ENCODE assay signal across 32 cellular contexts in the genomic region with DNA sequence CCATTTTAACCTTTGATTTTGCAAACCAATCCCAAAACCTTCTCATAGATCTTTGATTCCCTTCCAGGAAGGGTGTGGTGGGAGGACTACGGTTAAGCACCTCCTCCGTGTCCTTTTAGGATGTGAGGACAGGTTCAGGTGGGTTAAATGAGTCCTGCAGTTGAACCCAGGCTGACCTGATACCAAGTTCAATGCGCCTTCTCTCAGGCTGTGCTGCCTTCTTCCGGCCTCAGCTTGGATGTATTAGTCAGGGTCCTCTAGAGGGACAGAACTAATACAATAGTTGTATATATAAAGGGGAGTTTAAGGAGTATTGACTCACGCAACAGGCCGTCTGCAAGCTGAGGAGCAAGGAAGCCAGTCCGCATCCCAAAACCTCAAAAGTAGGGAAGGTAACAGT. TPM values are rescaled to one million over a fixed set of nuclear protein-coding genes. Genes with fewer than 3 reads are reported as not detected.
A peak's percentile ranks its signal among the peaks of the same experiment; 100 is the strongest.
DNase-seq lines count a peak whose midpoint lies in the region; ATAC-seq, FAIRE-seq and TF ChIP-seq lines count a peak whose summit lies in the region.
"Had no signal": no experiment of that assay in that cellular context is flagged by ENCODE, and none has a peak within 500 bp of the region (broad histone marks: within the 10 kb centered on the region; RNA-seq: fewer than 3 reads in every experiment).

No MANE protein-coding gene starts in this region.

- H3K4me3 ChIP-seq in HepG2 (replicated peaks in 1 of 3; ENCODE audit: insufficient read depth in 1 of 3, low read depth in 2 of 3, low read length in 3 of 3) (no peak overlapping the region), right lobe of liver (no peak overlapping the region), kidney (ENCODE audit: low read length in 2 of 2) (no peak overlapping the region), trophoblast cell (ENCODE audit: low read depth, low read length) (no peak overlapping the region), breast epithelium (no peak overlapping the region), transverse colon (no peak overlapping the region)
- H3K4me3 ChIP-seq: BLaER1, GM12878 had no signal

- no peak overlapping the region for H4K12ac ChIP-seq in trophoblast cell (ENCODE audit: low read depth, low read length)

- H2AFZ ChIP-seq in HepG2 (ENCODE audit: low read length) (no peak overlapping the region), trophoblast cell (ENCODE audit: insufficient read depth, low read length, poor library complexity) (no peak overlapping the region)

- FAIRE-seq in HepG2 (lab: Jason Lieb, UNC), result no peak
- no peak for FAIRE-seq in kidney (lab: Jason Lieb, UNC)
- FAIRE-seq: GM12878, GM12892, GM18507 had no signal

- H3K79me2 ChIP-seq in HepG2 (ENCODE audit: insufficient read depth, low read length) (no peaks in the 10 kb centered on the region), trophoblast cell (ENCODE audit: control insufficient read depth, insufficient read depth, low read length, poor library complexity) (no peaks in the 10 kb centered on the region)

- H3K79me1 ChIP-seq in trophoblast cell (ENCODE audit: low read length), result no peaks in the 10 kb centered on the region

- no peak overlapping the region for H2BK5ac ChIP-seq in trophoblast cell (ENCODE audit: low read depth, low read length, poor library complexity)

- H3K27ac ChIP-seq in HepG2 (ENCODE audit: extremely low read length, insufficient read depth, low read length) (no peak overlapping the region), right lobe of liver (no peak overlapping the region), kidney (ENCODE audit: low read depth in 2 of 2, low read length in 2 of 2) (no peak overlapping the region), trophoblast cell (ENCODE audit: low read depth, low read length) (no peak overlapping the region), breast epithelium (no peak overlapping the region), transverse colon (no peak overlapping the region)
- H3K27ac ChIP-seq: 22Rv1, BLaER1 had no signal

- no TSS peak for BruUV-seq in HepG2 (replicated peaks; lab: Mats Ljungman, UMichigan)

- peak overlapping the region; percentile 13 for H3K23ac ChIP-seq in trophoblast cell (ENCODE audit: low read length)

- H3K4ac ChIP-seq in trophoblast cell (ENCODE audit: low read depth, low read length), result no peak overlapping the region

- H3K9me3 ChIP-seq in HepG2 (ENCODE audit: low read length) (no peaks in the 10 kb centered on the region), right lobe of liver (no peaks in the 10 kb centered on the region), kidney (ENCODE audit: control insufficient read depth in 1 of 2, low read length in 2 of 2) (no peaks in the 10 kb centered on the region), trophoblast cell (ENCODE audit: insufficient read depth, low read depth, low read length) (peaks cover 3% of the 10 kb centered on the region), breast epithelium (no peaks in the 10 kb centered on the region), transverse colon (no peaks in the 10 kb centered on the region)
- H3K9me3 ChIP-seq: BE2C, BLaER1 had no signal

- CTCF ChIA-PET in HepG2 (lab: Yijun Ruan, JAX; ENCODE audit: low intra/inter-chr PET ratio, low total read pairs), result no interaction called here

- no peaks in the 10 kb centered on the region for H4K20me1 ChIP-seq in HepG2 (ENCODE audit: insufficient read depth, low read length)
- H4K20me1 ChIP-seq: BLaER1 had no signal

- H3K4me2 ChIP-seq in HepG2 (ENCODE audit: low read depth, low read length) (peak overlapping the region; percentile 64), trophoblast cell (ENCODE audit: low read length) (no peak overlapping the region)
- H3K4me2 ChIP-seq: BLaER1 had no signal

- in situ Hi-C loops in HepG2 (cut with HindIII; ENCODE audit: extremely low pct_ligation_motif_present, low pct_unique_long_range_greater_than_20kb) (no loop called here), transverse colon (cut with MboI; ENCODE audit: low pct_ligation_motif_present in 1 of 4, low pct_unique_long_range_greater_than_20kb in 1 of 4, low sequenced_read_pairs in 3 of 4) (loop anchor here in 1 of 4 donors (25.0 kb wide), 1 partner anchor 283 kb away; a partner anchor contains a TSS)

- no peak overlapping the region for H2BK120ac ChIP-seq in trophoblast cell (ENCODE audit: insufficient read depth, low read length, poor library complexity)

- H2AK5ac ChIP-seq in trophoblast cell (ENCODE audit: low read length), result no peak overlapping the region

- POLR2A ChIA-PET in HepG2 (lab: Yijun Ruan, JAX), result no interaction called here

- WGBS in HepG2 (ENCODE audit: low lambda C conversion rate), result 23% methylated on average over 7 of the region's 7 CpGs
- WGBS in right lobe of liver (ENCODE audit: insufficient coverage, low coverage, low lambda C conversion rate, missing lambda C conversion rate), result 87% methylated on average over 6 of the region's 7 CpGs
- no CpG with 5 or more reads among the region's 7 CpGs for WGBS in trophoblast cell (ENCODE audit: extremely low coverage, insufficient coverage, insufficient read length)
- WGBS in transverse colon (ENCODE audit: low coverage in 1 of 2), 2 donors, result 91% methylated on average over 7 of the region's 7 CpGs; no CpG with 5 or more reads in 1 of the 2 donors

- ATAC-seq in HepG2 (peak; percentile 70), right lobe of liver (no peak)
- ATAC-seq: GM12878 had no signal

- H3K14ac ChIP-seq in trophoblast cell (ENCODE audit: low read length), result no peak overlapping the region

- DNase-seq in HepG2 (ENCODE audit: low spot score), result no peak
- DNase-seq in right lobe of liver, result no peak
- DNase-seq in kidney, result peak; percentile 17
- no peak for DNase-seq in trophoblast cell
- no peak for DNase-seq in breast epithelium (ENCODE audit: low spot score in 2 of 2)
- DNase-seq in transverse colon, result no peak
- no peak for DNase-seq in NCI-H1436 treated with DMSO at 0.1 percent for 48 hours (lab: John Stamatoyannopoulos, UW)
- DNase-seq: ACHN; BE2C; C1 segment of cervical spinal cord; Caco-2; CD4-positive, alpha-beta memory T cell; CD4-positive, CD25-positive, alpha-beta regulatory T cell; CD8-positive, alpha-beta memory T cell; DMS 273 treated with DMSO at 0.1 percent for 48 hours; DMS153; DMS53; DMS79; DND-41; EL; GDM1 had no signal

- H3K27me3 ChIP-seq in HepG2 (ENCODE audit: control insufficient read depth in 1 of 2, insufficient read depth in 2 of 2, low read length in 2 of 2), result no peaks in the 10 kb centered on the region
- no peaks in the 10 kb centered on the region for H3K27me3 ChIP-seq in right lobe of liver
- no peaks in the 10 kb centered on the region for H3K27me3 ChIP-seq in trophoblast cell (ENCODE audit: insufficient read depth, low read length)
- H3K27me3 ChIP-seq in breast epithelium, result no peaks in the 10 kb centered on the region
- H3K27me3 ChIP-seq in transverse colon, result no peaks in the 10 kb centered on the region
- H3K27me3 ChIP-seq: BE2C, BLaER1 had no signal

- no peak overlapping the region for H3K18ac ChIP-seq in trophoblast cell (ENCODE audit: low read length)

- H4K91ac ChIP-seq in trophoblast cell (ENCODE audit: low read depth, low read length), result no peak overlapping the region

- H3K36me3 ChIP-seq in HepG2 (replicated peaks in 1 of 2; ENCODE audit: control insufficient read depth in 1 of 2, insufficient read depth in 2 of 2, low read length in 2 of 2) (no peaks in the 10 kb centered on the region), right lobe of liver (no peaks in the 10 kb centered on the region), kidney (ENCODE audit: control insufficient read depth in 1 of 2, insufficient read depth in 2 of 2, low read length in 2 of 2) (no peaks in the 10 kb centered on the region), trophoblast cell (ENCODE audit: control insufficient read depth in 1 of 2, insufficient read depth in 2 of 2, low read length in 2 of 2) (no peaks in the 10 kb centered on the region), breast epithelium (no peaks in the 10 kb centered on the region), transverse colon (no peaks in the 10 kb centered on the region)
- H3K36me3 ChIP-seq: BE2C, BLaER1 had no signal

- no peak overlapping the region for H4K8ac ChIP-seq in trophoblast cell (ENCODE audit: low read depth, low read length)

- TF ChIP-seq POLR2A in HepG2 (IDR thresholded peaks at IDR 0.05; ENCODE audit: insufficient read depth in 1 of 2, low read depth in 2 of 2, low read length in 2 of 2) (no peak), right lobe of liver (IDR thresholded peaks at IDR 0.05) (no peak), breast epithelium (IDR thresholded peaks at IDR 0.05) (no peak), transverse colon (IDR thresholded peaks at IDR 0.05) (no peak)

- intact Hi-C loops in HepG2 (cut with micrococcal nuclease; ENCODE audit: unreplicated experiment) (no loop called here), right lobe of liver (cut with DNase I) (no loop called here), kidney (cut with DNase I) (no loop called here), breast epithelium (cut with DNase I; ENCODE audit: low total_unique reads) (no loop called here), transverse colon (cut with DNase I; ENCODE audit: low total_unique reads) (no loop called here)

- H3K9ac ChIP-seq in HepG2 (ENCODE audit: insufficient read depth, low read depth, low read length) (no peak overlapping the region), kidney (ENCODE audit: low read length in 2 of 2) (no peak overlapping the region), trophoblast cell (ENCODE audit: low read length) (no peak overlapping the region)
- H3K9ac ChIP-seq: BLaER1 had no signal

- H2BK12ac ChIP-seq in trophoblast cell (ENCODE audit: low read length), result no peak overlapping the region

- no peak for TF ChIP-seq EP300 in HepG2 (IDR thresholded peaks at IDR 0.05; ENCODE audit: low read depth in 2 of 2, low read length in 2 of 2)
- no peak for TF ChIP-seq EP300 in HepG2 (CRISPR knock-in tag; IDR thresholded peaks at IDR 0.05; ENCODE audit: borderline replicate concordance)
- no peak for TF ChIP-seq EP300 in transverse colon (IDR thresholded peaks at IDR 0.05; ENCODE audit: low read depth)

- H3K4me1 ChIP-seq in HepG2 (ENCODE audit: insufficient read depth, low read length) (peaks cover 20% of the 10 kb centered on the region), right lobe of liver (no peaks in the 10 kb centered on the region), kidney (ENCODE audit: control insufficient read depth in 1 of 2, insufficient read depth in 1 of 2, low read depth in 1 of 2, low read length in 2 of 2) (no peaks in the 10 kb centered on the region), trophoblast cell (ENCODE audit: control insufficient read depth in 1 of 2, insufficient read depth in 2 of 2, low read length in 2 of 2) (no peaks in the 10 kb centered on the region), breast epithelium (no peaks in the 10 kb centered on the region), transverse colon (no peaks in the 10 kb centered on the region)
- H3K4me1 ChIP-seq: BE2C, BLaER1, Caco-2 had no signal

- no peak for TF ChIP-seq CTCF in HepG2 (CRISPR knock-in tag; IDR thresholded peaks at IDR 0.05)
- no peak for TF ChIP-seq CTCF in right lobe of liver (IDR thresholded peaks at IDR 0.05)
- TF ChIP-seq CTCF in kidney (IDR thresholded peaks at IDR 0.05; ENCODE audit: borderline replicate concordance, extremely low read depth, insufficient read depth), result no peak
- no peak for TF ChIP-seq CTCF in breast epithelium (IDR thresholded peaks at IDR 0.05)
- no peak for TF ChIP-seq CTCF in transverse colon (IDR thresholded peaks at IDR 0.05)

- TF ChIP-seq RAD21 in HepG2 (CRISPR knock-in tag; IDR thresholded peaks at IDR 0.05), result no peak

RNA-seq across cellular contexts. Expression of a gene that starts 10.5 kb away (rescaled TPM):
- total RNA-seq in HepG2 (2016; rRNA removed; fragmentation: Illumina TruSeq; extraction: Trizol), result not detected in 2 replicates
- not detected in 2 replicates for total RNA-seq in HepG2 (2016; cell fraction: cytosol; rRNA removed; fragmentation: Illumina TruSeq; extraction: Trizol; ENCODE audit: low read depth)
- not detected in 2 replicates for total RNA-seq in HepG2 (2016; cell fraction: insoluble cytoplasmic fraction; rRNA removed; fragmentation: Illumina TruSeq; extraction: Trizol)
- total RNA-seq in HepG2 (2016; cell fraction: membrane; rRNA removed; fragmentation: Illumina TruSeq; extraction: Trizol), result not detected in 2 replicates
- not detected in 2 replicates for total RNA-seq in HepG2 (2016; cell fraction: nucleus; rRNA removed; fragmentation: Illumina TruSeq; extraction: Trizol)
- polyA plus RNA-seq in HepG2 (2011; rRNA removed), result 0.07 and 0.09 TPM in 2 replicates
- 0.03 and 0.12 TPM in 2 replicates for polyA plus RNA-seq in HepG2 (2011; cell fraction: cytosol; rRNA removed)
- polyA plus RNA-seq in HepG2 (2011; cell fraction: nucleus; rRNA removed), result 0.23 and 0.47 TPM in 2 replicates
- polyA plus RNA-seq in HepG2 (2012), result not detected in 2 replicates
- polyA plus RNA-seq in HepG2 (2016; cell fraction: cytosol; fragmentation: Illumina TruSeq; extraction: Trizol; ENCODE audit: low read depth), result not detected in 2 replicates
- not detected in 2 replicates for polyA plus RNA-seq in HepG2 (2016; cell fraction: insoluble cytoplasmic fraction; fragmentation: Illumina TruSeq; extraction: Trizol; ENCODE audit: low read depth)
- polyA plus RNA-seq in HepG2 (2016; cell fraction: membrane; fragmentation: Illumina TruSeq; extraction: Trizol; ENCODE audit: low read depth), result not detected in 2 replicates
- 0.39 TPM in 1 of 2 replicates, not detected in the other for polyA plus RNA-seq in HepG2 (2016; cell fraction: nucleus; fragmentation: Illumina TruSeq; extraction: Trizol; ENCODE audit: insufficient read depth, low read depth)
- polyA minus RNA-seq in HepG2 (2011; rRNA and poly(A)+ RNA removed; ENCODE audit: low replicate concordance), result 0.40 TPM in 1 of 2 replicates, not detected in the other
- polyA minus RNA-seq in HepG2 (2011; cell fraction: cytosol; rRNA and poly(A)+ RNA removed), result not detected in 2 replicates
- polyA minus RNA-seq in HepG2 (2011; cell fraction: nucleus; rRNA and poly(A)+ RNA removed), result not detected in 2 replicates
- total RNA-seq in right lobe of liver, result under 1 TPM in 1 of 6 experiments, not detected in 5; 0.31 TPM
- not detected for total RNA-seq in kidney
- not detected for polyA plus RNA-seq in kidney (ENCODE audit: insufficient read depth, low read depth, low replicate concordance)
- not detected in 2 replicates for polyA plus RNA-seq in trophoblast cell (2013)
- total RNA-seq in breast epithelium, result 10 to 100 TPM in 1 of 3 donors, under 1 TPM in 1, not detected in 1; 0.32 to 13.0 TPM
- 10 to 100 TPM in 1 of 4 donors, 1 to 10 TPM in 1, not detected in 2; 2.6 to 38.9 TPM for total RNA-seq in transverse colon
- total RNA-seq: A172; A673; Caco-2; CD4-positive, alpha-beta memory T cell; CD4-positive, CD25-positive, alpha-beta regulatory T cell; CD8-positive, alpha-beta memory T cell; G401 had no signal
- polyA plus RNA-seq: AG04450; CD14-positive monocyte; CD4-positive, alpha-beta memory T cell; CD4-positive, CD25-positive, alpha-beta regulatory T cell; CD8-positive, alpha-beta memory T cell had no signal

RNA-seq across cellular contexts. Expression of a gene that starts 24.1 kb away (rescaled TPM):
- total RNA-seq in HepG2 (2016; rRNA removed; fragmentation: Illumina TruSeq; extraction: Trizol) (114 and 146 TPM in 2 replicates), right lobe of liver (10 to 100 TPM; 58.3 to 85.3 (median 67.4) TPM), kidney (66.4 TPM), breast epithelium (10 to 100 TPM; 79.4 to 83.0 (median 81.0) TPM), transverse colon (100 to 1,000 TPM in 3 of 4 donors, 10 to 100 TPM in 1; 80.7 to 117 (median 112) TPM)
- total RNA-seq in HepG2 (2016; cell fraction: cytosol; rRNA removed; fragmentation: Illumina TruSeq; extraction: Trizol; ENCODE audit: low read depth), result 19.9 and 20.3 TPM in 2 replicates
- 99.4 and 154 TPM in 2 replicates for total RNA-seq in HepG2 (2016; cell fraction: insoluble cytoplasmic fraction; rRNA removed; fragmentation: Illumina TruSeq; extraction: Trizol)
- total RNA-seq in HepG2 (2016; cell fraction: membrane; rRNA removed; fragmentation: Illumina TruSeq; extraction: Trizol), result 37.5 and 39.8 TPM in 2 replicates
- total RNA-seq in HepG2 (2016; cell fraction: nucleus; rRNA removed; fragmentation: Illumina TruSeq; extraction: Trizol), result 88.8 and 102 TPM in 2 replicates
- polyA plus RNA-seq in HepG2 (2011; rRNA removed) (97.4 and 118 TPM in 2 replicates), kidney (ENCODE audit: insufficient read depth, low read depth, low replicate concordance) (63.6 TPM)
- 82.0 and 93.0 TPM in 2 replicates for polyA plus RNA-seq in HepG2 (2011; cell fraction: cytosol; rRNA removed)
- polyA plus RNA-seq in HepG2 (2011; cell fraction: nucleus; rRNA removed), result 117 and 120 TPM in 2 replicates
- 97.2 and 131 TPM in 2 replicates for polyA plus RNA-seq in HepG2 (2012)
- polyA plus RNA-seq in HepG2 (2016; cell fraction: cytosol; fragmentation: Illumina TruSeq; extraction: Trizol; ENCODE audit: low read depth), result 14.5 and 14.8 TPM in 2 replicates
- polyA plus RNA-seq in HepG2 (2016; cell fraction: insoluble cytoplasmic fraction; fragmentation: Illumina TruSeq; extraction: Trizol; ENCODE audit: low read depth), result 110 and 126 TPM in 2 replicates
- 20.5 and 22.5 TPM in 2 replicates for polyA plus RNA-seq in HepG2 (2016; cell fraction: membrane; fragmentation: Illumina TruSeq; extraction: Trizol; ENCODE audit: low read depth)
- polyA plus RNA-seq in HepG2 (2016; cell fraction: nucleus; fragmentation: Illumina TruSeq; extraction: Trizol; ENCODE audit: insufficient read depth, low read depth), result 160 and 165 TPM in 2 replicates
- 151 and 161 TPM in 2 replicates for polyA minus RNA-seq in HepG2 (2011; rRNA and poly(A)+ RNA removed; ENCODE audit: low replicate concordance)
- 49.5 and 51.3 TPM in 2 replicates for polyA minus RNA-seq in HepG2 (2011; cell fraction: cytosol; rRNA and poly(A)+ RNA removed)
- polyA minus RNA-seq in HepG2 (2011; cell fraction: nucleus; rRNA and poly(A)+ RNA removed), result 34.4 and 36.3 TPM in 2 replicates
- polyA plus RNA-seq in trophoblast cell (2013), result 139 and 146 TPM in 2 replicates

RNA-seq across cellular contexts. Expression of a gene that starts 41.9 kb away (rescaled TPM):
- total RNA-seq in HepG2 (2016; rRNA removed; fragmentation: Illumina TruSeq; extraction: Trizol) (not detected in 2 replicates), right lobe of liver (under 1 TPM in 2 of 6 experiments, not detected in 4; 0.42 to 0.99 TPM), kidney (0.47 TPM), breast epithelium (1 to 10 TPM in 1 of 3 donors, under 1 TPM in 1, not detected in 1; 0.44 to 3.4 TPM), transverse colon (1 to 10 TPM in 1 of 4 donors, not detected in 3; 3.7 TPM)
- not detected in 2 replicates for total RNA-seq in HepG2 (2016; cell fraction: cytosol; rRNA removed; fragmentation: Illumina TruSeq; extraction: Trizol; ENCODE audit: low read depth)
- not detected in 2 replicates for total RNA-seq in HepG2 (2016; cell fraction: insoluble cytoplasmic fraction; rRNA removed; fragmentation: Illumina TruSeq; extraction: Trizol)
- not detected in 2 replicates for total RNA-seq in HepG2 (2016; cell fraction: membrane; rRNA removed; fragmentation: Illumina TruSeq; extraction: Trizol)
- not detected in 2 replicates for total RNA-seq in HepG2 (2016; cell fraction: nucleus; rRNA removed; fragmentation: Illumina TruSeq; extraction: Trizol)
- polyA plus RNA-seq in HepG2 (2011; rRNA removed) (0.07 TPM in 1 of 2 replicates, not detected in the other), kidney (ENCODE audit: insufficient read depth, low read depth, low replicate concordance) (0.80 TPM)
- polyA plus RNA-seq in HepG2 (2011; cell fraction: cytosol; rRNA removed), result 0.08 TPM in 1 of 2 replicates, not detected in the other
- polyA plus RNA-seq in HepG2 (2011; cell fraction: nucleus; rRNA removed), result not detected in 2 replicates
- not detected in 2 replicates for polyA plus RNA-seq in HepG2 (2012)
- polyA plus RNA-seq in HepG2 (2016; cell fraction: cytosol; fragmentation: Illumina TruSeq; extraction: Trizol; ENCODE audit: low read depth), result not detected in 2 replicates
- not detected in 2 replicates for polyA plus RNA-seq in HepG2 (2016; cell fraction: insoluble cytoplasmic fraction; fragmentation: Illumina TruSeq; extraction: Trizol; ENCODE audit: low read depth)
- not detected in 2 replicates for polyA plus RNA-seq in HepG2 (2016; cell fraction: membrane; fragmentation: Illumina TruSeq; extraction: Trizol; ENCODE audit: low read depth)
- polyA plus RNA-seq in HepG2 (2016; cell fraction: nucleus; fragmentation: Illumina TruSeq; extraction: Trizol; ENCODE audit: insufficient read depth, low read depth), result not detected in 2 replicates
- polyA minus RNA-seq in HepG2 (2011; rRNA and poly(A)+ RNA removed; ENCODE audit: low replicate concordance), result not detected in 2 replicates
- polyA minus RNA-seq in HepG2 (2011; cell fraction: cytosol; rRNA and poly(A)+ RNA removed), result not detected in 2 replicates
- not detected in 2 replicates for polyA minus RNA-seq in HepG2 (2011; cell fraction: nucleus; rRNA and poly(A)+ RNA removed)
- polyA plus RNA-seq in trophoblast cell (2013), result not detected in 2 replicates
- total RNA-seq: A172; A673; Caco-2; CD8-positive, alpha-beta memory T cell; Daoy; G401; GM12878 had no signal
- polyA plus RNA-seq: AG04450, CD14-positive monocyte had no signal

RNA-seq across cellular contexts. Expression of a gene that starts 49.5 kb away (rescaled TPM):
- total RNA-seq in HepG2 (2016; rRNA removed; fragmentation: Illumina TruSeq; extraction: Trizol), result 51.1 and 66.5 TPM in 2 replicates
- 14.5 and 17.6 TPM in 2 replicates for total RNA-seq in HepG2 (2016; cell fraction: cytosol; rRNA removed; fragmentation: Illumina TruSeq; extraction: Trizol; ENCODE audit: low read depth)
- 50.7 and 65.1 TPM in 2 replicates for total RNA-seq in HepG2 (2016; cell fraction: insoluble cytoplasmic fraction; rRNA removed; fragmentation: Illumina TruSeq; extraction: Trizol)
- total RNA-seq in HepG2 (2016; cell fraction: membrane; rRNA removed; fragmentation: Illumina TruSeq; extraction: Trizol), result 26.0 and 27.2 TPM in 2 replicates
- total RNA-seq in HepG2 (2016; cell fraction: nucleus; rRNA removed; fragmentation: Illumina TruSeq; extraction: Trizol), result 65.1 and 70.6 TPM in 2 replicates
- 67.7 and 78.0 TPM in 2 replicates for polyA plus RNA-seq in HepG2 (2011; rRNA removed)
- polyA plus RNA-seq in HepG2 (2011; cell fraction: cytosol; rRNA removed), result 28.7 and 32.2 TPM in 2 replicates
- 613 and 896 TPM in 2 replicates for polyA plus RNA-seq in HepG2 (2011; cell fraction: nucleus; rRNA removed)
- 70.6 and 74.6 TPM in 2 replicates for polyA plus RNA-seq in HepG2 (2012)
- polyA plus RNA-seq in HepG2 (2016; cell fraction: cytosol; fragmentation: Illumina TruSeq; extraction: Trizol; ENCODE audit: low read depth), result 9.7 and 12.0 TPM in 2 replicates
- polyA plus RNA-seq in HepG2 (2016; cell fraction: insoluble cytoplasmic fraction; fragmentation: Illumina TruSeq; extraction: Trizol; ENCODE audit: low read depth), result 46.8 and 59.5 TPM in 2 replicates
- polyA plus RNA-seq in HepG2 (2016; cell fraction: membrane; fragmentation: Illumina TruSeq; extraction: Trizol; ENCODE audit: low read depth), result 20.4 and 23.8 TPM in 2 replicates
- polyA plus RNA-seq in HepG2 (2016; cell fraction: nucleus; fragmentation: Illumina TruSeq; extraction: Trizol; ENCODE audit: insufficient read depth, low read depth), result 182 and 188 TPM in 2 replicates
- 133 and 240 TPM in 2 replicates for polyA minus RNA-seq in HepG2 (2011; rRNA and poly(A)+ RNA removed; ENCODE audit: low replicate concordance)
- 49.1 and 58.4 TPM in 2 replicates for polyA minus RNA-seq in HepG2 (2011; cell fraction: cytosol; rRNA and poly(A)+ RNA removed)
- polyA minus RNA-seq in HepG2 (2011; cell fraction: nucleus; rRNA and poly(A)+ RNA removed), result 159 and 161 TPM in 2 replicates
- 10 to 100 TPM; 29.0 to 38.2 (median 35.9) TPM for total RNA-seq in right lobe of liver
- 66.3 TPM for total RNA-seq in kidney
- polyA plus RNA-seq in kidney (ENCODE audit: insufficient read depth, low read depth, low replicate concordance), result 53.7 TPM
- 44.7 and 45.9 TPM in 2 replicates for polyA plus RNA-seq in trophoblast cell (2013)
- 10 to 100 TPM; 50.7 to 74.7 (median 59.7) TPM for total RNA-seq in breast epithelium
- 100 to 1,000 TPM in 2 of 4 donors, 10 to 100 TPM in 2; 64.3 to 294 (median 112) TPM for total RNA-seq in transverse colon

RNA-seq across cellular contexts. Expression of a gene that starts 58.1 kb away (rescaled TPM):
- total RNA-seq in HepG2 (2016; rRNA removed; fragmentation: Illumina TruSeq; extraction: Trizol) (9.9 and 10.4 TPM in 2 replicates), right lobe of liver (1 to 10 TPM; 3.7 to 9.4 (median 7.7) TPM), kidney (63.9 TPM), breast epithelium (10 to 100 TPM; 41.6 to 61.0 (median 48.1) TPM), transverse colon (10 to 100 TPM; 32.6 to 82.6 (median 58.6) TPM)
- total RNA-seq in HepG2 (2016; cell fraction: cytosol; rRNA removed; fragmentation: Illumina TruSeq; extraction: Trizol; ENCODE audit: low read depth), result 4.9 and 5.0 TPM in 2 replicates
- 8.1 and 10.9 TPM in 2 replicates for total RNA-seq in HepG2 (2016; cell fraction: insoluble cytoplasmic fraction; rRNA removed; fragmentation: Illumina TruSeq; extraction: Trizol)
- 12.8 TPM in 2 replicates for total RNA-seq in HepG2 (2016; cell fraction: membrane; rRNA removed; fragmentation: Illumina TruSeq; extraction: Trizol)
- total RNA-seq in HepG2 (2016; cell fraction: nucleus; rRNA removed; fragmentation: Illumina TruSeq; extraction: Trizol), result 5.9 and 6.8 TPM in 2 replicates
- polyA plus RNA-seq in HepG2 (2011; rRNA removed) (8.0 and 8.6 TPM in 2 replicates), kidney (ENCODE audit: insufficient read depth, low read depth, low replicate concordance) (40.8 TPM)
- 7.7 and 8.0 TPM in 2 replicates for polyA plus RNA-seq in HepG2 (2011; cell fraction: cytosol; rRNA removed)
- 12.1 and 13.6 TPM in 2 replicates for polyA plus RNA-seq in HepG2 (2011; cell fraction: nucleus; rRNA removed)
- polyA plus RNA-seq in HepG2 (2012), result 11.6 and 15.5 TPM in 2 replicates
- polyA plus RNA-seq in HepG2 (2016; cell fraction: cytosol; fragmentation: Illumina TruSeq; extraction: Trizol; ENCODE audit: low read depth), result 4.3 TPM in 2 replicates
- polyA plus RNA-seq in HepG2 (2016; cell fraction: insoluble cytoplasmic fraction; fragmentation: Illumina TruSeq; extraction: Trizol; ENCODE audit: low read depth), result 8.0 and 12.4 TPM in 2 replicates
- 9.9 and 10.7 TPM in 2 replicates for polyA plus RNA-seq in HepG2 (2016; cell fraction: membrane; fragmentation: Illumina TruSeq; extraction: Trizol; ENCODE audit: low read depth)
- polyA plus RNA-seq in HepG2 (2016; cell fraction: nucleus; fragmentation: Illumina TruSeq; extraction: Trizol; ENCODE audit: insufficient read depth, low read depth), result 11.5 and 12.3 TPM in 2 replicates
- 14.3 and 17.9 TPM in 2 replicates for polyA minus RNA-seq in HepG2 (2011; rRNA and poly(A)+ RNA removed; ENCODE audit: low replicate concordance)
- polyA minus RNA-seq in HepG2 (2011; cell fraction: cytosol; rRNA and poly(A)+ RNA removed), result 5.3 and 7.4 TPM in 2 replicates
- 7.2 and 7.5 TPM in 2 replicates for polyA minus RNA-seq in HepG2 (2011; cell fraction: nucleus; rRNA and poly(A)+ RNA removed)
- 4.1 TPM in 2 replicates for polyA plus RNA-seq in trophoblast cell (2013)
